19 cellular contexts compared by ENCODE assay signal in the genomic region with DNA sequence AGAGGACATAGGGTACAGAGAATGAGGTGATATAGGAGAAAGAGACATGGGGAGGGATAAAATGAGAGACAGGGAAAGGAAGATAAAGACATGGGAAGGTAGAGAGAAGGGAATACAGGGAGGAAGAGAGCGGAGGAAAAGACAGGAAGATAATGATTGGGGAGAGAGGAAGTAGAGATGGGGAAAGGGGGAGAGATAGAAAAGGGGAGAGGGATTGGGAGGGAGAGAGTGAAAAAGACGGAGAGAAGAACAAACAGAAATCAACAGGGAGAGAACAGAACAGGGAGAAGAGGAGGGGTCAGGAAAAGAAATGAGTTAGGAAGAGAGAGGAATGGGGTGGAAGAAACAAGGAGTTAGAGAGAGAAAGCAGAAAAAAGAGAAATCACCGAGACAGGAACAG.
"Had no signal": no experiment of that assay in that cellular context is flagged by ENCODE, and none has a peak within 500 bp of the region (broad histone marks: within the 10 kb centered on the region; RNA-seq: fewer than 3 reads in every experiment).

No MANE protein-coding gene starts in this region.

- H3K9me3 Mint-ChIP-seq: type B pancreatic cell had no signal

- DNase-seq: activated CD4-positive, alpha-beta T cell treated with anti-CD3 and anti-CD28 coated beads for 1 hour; activated CD4-positive, alpha-beta T cell treated with anti-CD3 and anti-CD28 coated beads, Interleukin-2, amount 50 U/mL, for 4 hours; activated naive CD4-positive, alpha-beta T cell; anterior cingulate cortex; brain microvascular endothelial cell; caudate nucleus; effector CD8-positive, alpha-beta T cell; foreskin melanocyte; hippocampal formation; kidney glomerular epithelial cell; left lung; occipital lobe; right lobe of liver; stimulated activated CD4-positive, alpha-beta T cell treated with anti-CD3 and anti-CD28 coated beads, Interleukin-2, amount 100 ng/mL, for 24 hours had no signal

- ATAC-seq: esophagus mucosa; left lung; naive thymus-derived CD8-positive, alpha-beta T cell; right lobe of liver; SK-N-SH treated with all-trans-retinoic acid at 6 μM for 48 hours had no signal

- H3K4me3 Mint-ChIP-seq: mesothelial cell of epicardium, type B pancreatic cell had no signal

- H3K27ac Mint-ChIP-seq: mesothelial cell of epicardium, type B pancreatic cell had no signal

- H3K27me3 Mint-ChIP-seq: naive thymus-derived CD8-positive, alpha-beta T cell; type B pancreatic cell had no signal
